In genomic region chr5:127077346-127077745, GRCh38 we compare ENCODE assay signal across 1 cellular context.
TF ChIP-seq lines count a peak whose summit lies in the region.

No MANE protein-coding gene starts in this region.

TF ChIP-seq in K562, 482 proteins besides CTCF, POLR2A, EP300 and RAD21:
- TF ChIP-seq ARID1B (IDR thresholded peaks at IDR 0.05) (peak; percentile 33; the same call in 1 of the 2 replicates), CEBPG (CRISPR knock-in tag; IDR thresholded peaks at IDR 0.05) (no peak), CEBPG (tag; conservative IDR thresholded peaks at IDR 0.05 in 1 of 2, IDR thresholded peaks at IDR 0.05 in 1 of 2) (0 out of 4 replicates have a peak, but pooled peaks of 1 of the 2 experiments have one; percentile 45), KLF13 (tag; IDR thresholded peaks at IDR 0.05; ENCODE audit: borderline replicate concordance, low read depth) (no peak), SMARCA4 (IDR thresholded peaks at IDR 0.05) (peak; percentile 42; the same call in 1 of the 2 replicates), MBD2 (IDR thresholded peaks at IDR 0.05; ENCODE audit: borderline replicate concordance, low read depth) (no peak), HDAC6 (IDR thresholded peaks at IDR 0.05; ENCODE audit: low read depth, low read length) (no peak), MAZ (CRISPR knock-in tag; conservative IDR thresholded peaks at IDR 0.05 in 1 of 2, IDR thresholded peaks at IDR 0.05 in 1 of 2) (no peak), BACH1 (tag; IDR thresholded peaks at IDR 0.05) (no peak), HES1 (IDR thresholded peaks at IDR 0.05; ENCODE audit: low read depth) (0 out of 2 replicates have a peak, but pooled peaks have one; percentile 15), ATF3 (IDR thresholded peaks at IDR 0.05) (peak; percentile 51; the same call in 1 of the 2 replicates), ATF3 (CRISPR knock-in tag; conservative IDR thresholded peaks at IDR 0.05) (no peak), USF1 (CRISPR knock-in tag; IDR thresholded peaks at IDR 0.05) (no peak), FOXJ2 (tag; IDR thresholded peaks at IDR 0.05) (no peak), ZNF655 (CRISPR knock-in tag; IDR thresholded peaks at IDR 0.05) (no peak), ZBTB34 (CRISPR knock-in tag; IDR thresholded peaks at IDR 0.05) (no peak), SOX6 (IDR thresholded peaks at IDR 0.05) (0 out of 2 replicates have a peak, but pooled peaks have one; percentile 18), CHD1 (IDR thresholded peaks at IDR 0.05; ENCODE audit: low read length) (no peak), FOSL1 (tag; conservative IDR thresholded peaks at IDR 0.05) (peak; percentile 68), ZNF24 (IDR thresholded peaks at IDR 0.05) (no peak), JUND (IDR thresholded peaks at IDR 0.05; ENCODE audit: borderline replicate concordance, low read depth, low read length) (peak; percentile 33; the same call in 1 of the 2 replicates), JUND (tag; IDR thresholded peaks at IDR 0.05; ENCODE audit: borderline replicate concordance, low read depth, low read length) (peak; percentile 34; the same call in 1 of the 3 replicates)
